ENCODE assay signal across 14 cellular contexts in genomic region chr6:7647504-7647903, GRCh38. TPM values are rescaled to one million over a fixed set of nuclear protein-coding genes. Genes with fewer than 3 reads are reported as not detected.
DNase-seq lines count a peak whose midpoint lies in the region; ATAC-seq and TF ChIP-seq lines count a peak whose summit lies in the region.
"Had no signal": no experiment of that assay in that cellular context is flagged by ENCODE, and none has a peak within 500 bp of the region (broad histone marks: within the 10 kb centered on the region; RNA-seq: fewer than 3 reads in every experiment).

No MANE protein-coding gene starts in this region.

- no peaks in the 10 kb centered on the region for H3K36me3 ChIP-seq in tibial artery
- H3K36me3 ChIP-seq: WERI-Rb-1 had no signal

- no peaks in the 10 kb centered on the region for H3K27me3 Mint-ChIP-seq in activated CD8-positive, alpha-beta T cell treated with anti-CD3 and anti-CD28 coated beads for 36 hours

- no peak overlapping the region for H3K27ac Mint-ChIP-seq in activated CD8-positive, alpha-beta T cell treated with anti-CD3 and anti-CD28 coated beads for 36 hours

- H3K27ac ChIP-seq in tibial artery: no peak overlapping the region
- H3K27ac ChIP-seq: testis, WERI-Rb-1 had no signal

- CTCF ChIA-PET in activated CD8-positive, alpha-beta T cell treated with anti-CD3 and anti-CD28 coated beads for 36 hours (lab: Charles Lee): no interaction called here

- DNase-seq in GM12865 (ENCODE audit: low read depth) (peak; percentile 56), cerebellar nuclear complex (lab: John Stamatoyannopoulos, UW) (no peak), DMS153 (lab: John Stamatoyannopoulos, UW) (no peak), tibial artery (no peak)
- peak; percentile 2 for DNase-seq in activated CD8-positive, alpha-beta T cell treated with anti-CD3 and anti-CD28 coated beads for 36 hours
- DNase-seq in activated effector memory CD4-positive, alpha-beta T cell treated with anti-CD3 and anti-CD28 coated beads, Interleukin-2, amount 50 U/mL, for 16 hours: no peak
- DNase-seq: Caco-2; effector CD8-positive, alpha-beta T cell; mammary epithelial cell; NCI-H2029; testis; WERI-Rb-1 had no signal

- no peaks in the 10 kb centered on the region for H3K36me3 Mint-ChIP-seq in activated CD8-positive, alpha-beta T cell treated with anti-CD3 and anti-CD28 coated beads for 36 hours (ENCODE audit: low read depth)

- no peak overlapping the region for H3K4me3 Mint-ChIP-seq in activated CD8-positive, alpha-beta T cell treated with anti-CD3 and anti-CD28 coated beads for 36 hours

- intact Hi-C loops in activated CD8-positive, alpha-beta T cell treated with anti-CD3 and anti-CD28 coated beads for 36 hours (cut with micrococcal nuclease): no loop called here
- intact Hi-C loops in tibial artery (cut with DNase I; ENCODE audit: low total_unique reads): no loop called here

- ATAC-seq in GM18870 (IDR thresholded peaks at IDR 0.05; ENCODE audit: unreplicated experiment) (peak; percentile 57), HG03039 (IDR thresholded peaks at IDR 0.05; ENCODE audit: unreplicated experiment) (peak; percentile 49)
- peak; percentile 79 for ATAC-seq in activated CD8-positive, alpha-beta T cell treated with anti-CD3 and anti-CD28 coated beads for 36 hours

- peaks cover 10% of the 10 kb centered on the region for H3K4me1 Mint-ChIP-seq in activated CD8-positive, alpha-beta T cell treated with anti-CD3 and anti-CD28 coated beads for 36 hours (ENCODE audit: low read depth)

- H3K9me3 ChIP-seq in tibial artery: no peaks in the 10 kb centered on the region
- H3K9me3 ChIP-seq: Caco-2, testis had no signal

- H3K4me3 ChIP-seq in GM12865 (ENCODE audit: low read depth, low read length): no peak overlapping the region
- no peak overlapping the region for H3K4me3 ChIP-seq in tibial artery
- H3K4me3 ChIP-seq: testis had no signal

- H3K4me1 ChIP-seq in tibial artery: no peaks in the 10 kb centered on the region
- H3K4me1 ChIP-seq: testis had no signal

- no peaks in the 10 kb centered on the region for H3K27me3 ChIP-seq in tibial artery
- H3K27me3 ChIP-seq: testis had no signal

- TF ChIP-seq CTCF in GM12865 (IDR thresholded peaks at IDR 0.05; ENCODE audit: insufficient read depth, low read depth, low read length, missing control alignments): no peak
- TF ChIP-seq CTCF in activated CD8-positive, alpha-beta T cell treated with anti-CD3 and anti-CD28 coated beads for 36 hours (IDR thresholded peaks at IDR 0.05): no peak
- no peak for TF ChIP-seq CTCF in tibial artery (IDR thresholded peaks at IDR 0.05)

- H3K9me3 Mint-ChIP-seq in activated CD8-positive, alpha-beta T cell treated with anti-CD3 and anti-CD28 coated beads for 36 hours: no peaks in the 10 kb centered on the region

- POLR2A ChIA-PET in activated CD8-positive, alpha-beta T cell treated with anti-CD3 and anti-CD28 coated beads for 36 hours (lab: Charles Lee): no interaction called here

RNA-seq across cellular contexts. Expression of gene SNRNP48, which starts 57.5 kb away (rescaled TPM):
- 10 to 100 TPM; 19.8 to 22.4 TPM for total RNA-seq in activated CD8-positive, alpha-beta T cell treated with anti-CD3 and anti-CD28 coated beads for 36 hours

Comparison
In these comparisons a context has a peak if more than half of its experiments do, and no peak if none do; other contexts are left out.
1. DNase-seq: peak in GM12865 (single experiment) and activated CD8-positive, alpha-beta T cell treated with anti-CD3 and anti-CD28 coated beads for 36 hours (single experiment); none in cerebellar nuclear complex (0 of 2), DMS153 (single experiment), activated effector memory CD4-positive, alpha-beta T cell treated with anti-CD3 and anti-CD28 coated beads, Interleukin-2, amount 50 U/mL, for 16 hours (single experiment) and tibial artery (0 of 2).
2. Peak in every context shown above with its lines, with median percentiles within 50 percentile points of each other: ATAC-seq.